1 cellular context compared by ENCODE assay signal in the genomic region with DNA sequence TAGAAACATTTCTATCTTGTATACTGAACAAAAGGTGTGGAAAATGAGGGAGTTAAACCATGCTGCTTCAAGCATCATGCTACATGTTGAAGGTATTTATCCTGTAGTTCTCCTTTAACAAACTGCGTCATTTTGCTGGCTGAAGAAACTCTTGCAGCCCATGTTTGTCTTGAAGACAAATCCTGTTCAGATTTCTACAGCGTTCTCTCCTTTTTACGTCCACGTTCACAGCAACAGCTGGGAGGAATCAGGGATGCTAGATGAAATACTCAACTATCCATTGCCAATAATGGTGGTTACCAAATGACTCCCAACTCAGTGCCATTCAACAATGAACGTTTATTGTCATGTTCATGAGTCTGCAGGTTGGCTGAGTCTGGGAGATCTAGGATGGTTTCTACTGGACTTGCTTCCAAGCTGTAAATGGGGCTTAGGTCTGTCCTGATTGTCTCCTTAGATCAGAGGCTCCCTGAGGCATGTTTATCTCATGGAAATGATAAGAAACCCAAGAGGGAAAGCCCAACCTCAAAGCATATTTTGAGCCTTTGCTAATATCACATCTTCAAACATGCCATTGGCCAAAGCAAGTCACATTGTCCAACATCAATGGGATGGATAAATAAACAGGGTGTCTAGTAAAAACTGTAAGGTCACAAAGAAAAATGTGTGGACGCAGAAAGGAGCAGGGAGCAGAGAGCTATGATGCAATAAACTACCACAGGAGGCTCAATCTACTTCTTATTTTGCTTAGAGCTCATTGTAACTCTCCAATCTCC.
TF ChIP-seq lines count a peak whose summit lies in the region.

No MANE protein-coding gene starts in this region.

TF ChIP-seq in HepG2, 621 proteins besides CTCF, POLR2A, EP300 and RAD21 (continued from another document and continues in another):
- TF ChIP-seq, protein P1, sequence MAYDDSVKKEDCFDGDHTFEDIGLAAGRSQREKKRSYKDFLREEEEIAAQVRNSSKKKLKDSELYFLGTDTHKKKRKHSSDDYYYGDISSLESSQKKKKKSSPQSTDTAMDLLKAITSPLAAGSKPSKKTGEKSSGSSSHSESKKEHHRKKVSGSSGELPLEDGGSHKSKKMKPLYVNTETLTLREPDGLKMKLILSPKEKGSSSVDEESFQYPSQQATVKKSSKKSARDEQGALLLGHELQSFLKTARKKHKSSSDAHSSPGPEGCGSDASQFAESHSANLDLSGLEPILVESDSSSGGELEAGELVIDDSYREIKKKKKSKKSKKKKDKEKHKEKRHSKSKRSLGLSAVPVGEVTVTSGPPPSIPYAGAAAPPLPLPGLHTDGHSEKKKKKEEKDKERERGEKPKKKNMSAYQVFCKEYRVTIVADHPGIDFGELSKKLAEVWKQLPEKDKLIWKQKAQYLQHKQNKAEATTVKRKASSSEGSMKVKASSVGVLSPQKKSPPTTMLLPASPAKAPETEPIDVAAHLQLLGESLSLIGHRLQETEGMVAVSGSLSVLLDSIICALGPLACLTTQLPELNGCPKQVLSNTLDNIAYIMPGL (CRISPR knock-in tag; IDR thresholded peaks at IDR 0.05; ENCODE audit: borderline replicate concordance in 1 of 2, low read depth in 1 of 2), result no peak
- peak; percentile 42; the same call in 1 of the 2 replicates for TF ChIP-seq ELF3 (CRISPR knock-in tag; IDR thresholded peaks at IDR 0.05)
- no peak for TF ChIP-seq ZNF562 (CRISPR knock-in tag; IDR thresholded peaks at IDR 0.05; ENCODE audit: borderline replicate concordance)
- TF ChIP-seq ZKSCAN8 (CRISPR knock-in tag; IDR thresholded peaks at IDR 0.05; ENCODE audit: borderline replicate concordance), result 0 out of 2 replicates have a peak, but pooled peaks have one; percentile 28
- no peak for TF ChIP-seq ZNF597 (CRISPR knock-in tag; IDR thresholded peaks at IDR 0.05)
- no peak for TF ChIP-seq RBAK (CRISPR knock-in tag; IDR thresholded peaks at IDR 0.05)
- no peak for TF ChIP-seq ZBTB25 (CRISPR knock-in tag; IDR thresholded peaks at IDR 0.05)
- TF ChIP-seq, protein P2, sequence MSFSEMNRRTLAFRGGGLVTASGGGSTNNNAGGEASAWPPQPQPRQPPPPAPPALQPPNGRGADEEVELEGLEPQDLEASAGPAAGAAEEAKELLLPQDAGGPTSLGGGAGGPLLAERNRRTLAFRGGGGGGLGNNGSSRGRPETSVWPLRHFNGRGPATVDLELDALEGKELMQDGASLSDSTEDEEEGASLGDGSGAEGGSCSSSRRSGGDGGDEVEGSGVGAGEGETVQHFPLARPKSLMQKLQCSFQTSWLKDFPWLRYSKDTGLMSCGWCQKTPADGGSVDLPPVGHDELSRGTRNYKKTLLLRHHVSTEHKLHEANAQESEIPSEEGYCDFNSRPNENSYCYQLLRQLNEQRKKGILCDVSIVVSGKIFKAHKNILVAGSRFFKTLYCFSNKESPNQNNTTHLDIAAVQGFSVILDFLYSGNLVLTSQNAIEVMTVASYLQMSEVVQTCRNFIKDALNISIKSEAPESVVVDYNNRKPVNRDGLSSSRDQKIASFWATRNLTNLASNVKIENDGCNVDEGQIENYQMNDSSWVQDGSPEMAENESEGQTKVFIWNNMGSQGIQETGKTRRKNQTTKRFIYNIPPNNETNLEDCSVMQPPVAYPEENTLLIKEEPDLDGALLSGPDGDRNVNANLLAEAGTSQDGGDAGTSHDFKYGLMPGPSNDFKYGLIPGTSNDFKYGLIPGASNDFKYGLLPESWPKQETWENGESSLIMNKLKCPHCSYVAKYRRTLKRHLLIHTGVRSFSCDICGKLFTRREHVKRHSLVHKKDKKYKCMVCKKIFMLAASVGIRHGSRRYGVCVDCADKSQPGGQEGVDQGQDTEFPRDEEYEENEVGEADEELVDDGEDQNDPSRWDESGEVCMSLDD (CRISPR knock-in tag; IDR thresholded peaks at IDR 0.05; ENCODE audit: borderline replicate concordance), result no peak
- no peak for TF ChIP-seq ZFYVE20 (CRISPR knock-in tag; IDR thresholded peaks at IDR 0.05; ENCODE audit: borderline replicate concordance, low read depth)
- no peak for TF ChIP-seq SNRNP70 (IDR thresholded peaks at IDR 0.05; ENCODE audit: low read depth, low read length)
- TF ChIP-seq, protein P3, sequence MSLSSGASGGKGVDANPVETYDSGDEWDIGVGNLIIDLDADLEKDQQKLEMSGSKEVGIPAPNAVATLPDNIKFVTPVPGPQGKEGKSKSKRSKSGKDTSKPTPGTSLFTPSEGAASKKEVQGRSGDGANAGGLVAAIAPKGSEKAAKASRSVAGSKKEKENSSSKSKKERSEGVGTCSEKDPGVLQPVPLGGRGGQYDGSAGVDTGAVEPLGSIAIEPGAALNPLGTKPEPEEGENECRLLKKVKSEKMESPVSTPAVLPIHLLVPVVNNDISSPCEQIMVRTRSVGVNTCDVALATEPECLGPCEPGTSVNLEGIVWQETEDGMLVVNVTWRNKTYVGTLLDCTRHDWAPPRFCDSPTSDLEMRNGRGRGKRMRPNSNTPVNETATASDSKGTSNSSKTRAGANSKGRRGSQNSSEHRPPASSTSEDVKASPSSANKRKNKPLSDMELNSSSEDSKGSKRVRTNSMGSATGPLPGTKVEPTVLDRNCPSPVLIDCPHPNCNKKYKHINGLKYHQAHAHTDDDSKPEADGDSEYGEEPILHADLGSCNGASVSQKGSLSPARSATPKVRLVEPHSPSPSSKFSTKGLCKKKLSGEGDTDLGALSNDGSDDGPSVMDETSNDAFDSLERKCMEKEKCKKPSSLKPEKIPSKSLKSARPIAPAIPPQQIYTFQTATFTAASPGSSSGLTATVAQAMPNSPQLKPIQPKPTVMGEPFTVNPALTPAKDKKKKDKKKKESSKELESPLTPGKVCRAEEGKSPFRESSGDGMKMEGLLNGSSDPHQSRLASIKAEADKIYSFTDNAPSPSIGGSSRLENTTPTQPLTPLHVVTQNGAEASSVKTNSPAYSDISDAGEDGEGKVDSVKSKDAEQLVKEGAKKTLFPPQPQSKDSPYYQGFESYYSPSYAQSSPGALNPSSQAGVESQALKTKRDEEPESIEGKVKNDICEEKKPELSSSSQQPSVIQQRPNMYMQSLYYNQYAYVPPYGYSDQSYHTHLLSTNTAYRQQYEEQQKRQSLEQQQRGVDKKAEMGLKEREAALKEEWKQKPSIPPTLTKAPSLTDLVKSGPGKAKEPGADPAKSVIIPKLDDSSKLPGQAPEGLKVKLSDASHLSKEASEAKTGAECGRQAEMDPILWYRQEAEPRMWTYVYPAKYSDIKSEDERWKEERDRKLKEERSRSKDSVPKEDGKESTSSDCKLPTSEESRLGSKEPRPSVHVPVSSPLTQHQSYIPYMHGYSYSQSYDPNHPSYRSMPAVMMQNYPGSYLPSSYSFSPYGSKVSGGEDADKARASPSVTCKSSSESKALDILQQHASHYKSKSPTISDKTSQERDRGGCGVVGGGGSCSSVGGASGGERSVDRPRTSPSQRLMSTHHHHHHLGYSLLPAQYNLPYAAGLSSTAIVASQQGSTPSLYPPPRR (CRISPR knock-in tag; IDR thresholded peaks at IDR 0.05; ENCODE audit: borderline replicate concordance), result no peak
- no peak for TF ChIP-seq SOX13 (IDR thresholded peaks at IDR 0.05)
- TF ChIP-seq SOX13 (CRISPR knock-in tag; conservative IDR thresholded peaks at IDR 0.05 in 1 of 2, IDR thresholded peaks at IDR 0.05 in 1 of 2), result peak in 1 of 2 experiments; percentile 78; a peak in 2 of 4 replicates
- TF ChIP-seq ZNF547 (CRISPR knock-in tag; IDR thresholded peaks at IDR 0.05), result no peak
- 0 out of 2 replicates have a peak, but pooled peaks have one; percentile 22 for TF ChIP-seq JUND (CRISPR knock-in tag; IDR thresholded peaks at IDR 0.05)
- TF ChIP-seq, protein P4, sequence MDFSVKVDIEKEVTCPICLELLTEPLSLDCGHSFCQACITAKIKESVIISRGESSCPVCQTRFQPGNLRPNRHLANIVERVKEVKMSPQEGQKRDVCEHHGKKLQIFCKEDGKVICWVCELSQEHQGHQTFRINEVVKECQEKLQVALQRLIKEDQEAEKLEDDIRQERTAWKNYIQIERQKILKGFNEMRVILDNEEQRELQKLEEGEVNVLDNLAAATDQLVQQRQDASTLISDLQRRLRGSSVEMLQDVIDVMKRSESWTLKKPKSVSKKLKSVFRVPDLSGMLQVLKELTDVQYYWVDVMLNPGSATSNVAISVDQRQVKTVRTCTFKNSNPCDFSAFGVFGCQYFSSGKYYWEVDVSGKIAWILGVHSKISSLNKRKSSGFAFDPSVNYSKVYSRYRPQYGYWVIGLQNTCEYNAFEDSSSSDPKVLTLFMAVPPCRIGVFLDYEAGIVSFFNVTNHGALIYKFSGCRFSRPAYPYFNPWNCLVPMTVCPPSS (IDR thresholded peaks at IDR 0.05), result no peak
- TF ChIP-seq ISL2 (CRISPR knock-in tag; IDR thresholded peaks at IDR 0.05), result peak; percentile 27; the same call in 1 of the 2 replicates
- TF ChIP-seq, protein P5, sequence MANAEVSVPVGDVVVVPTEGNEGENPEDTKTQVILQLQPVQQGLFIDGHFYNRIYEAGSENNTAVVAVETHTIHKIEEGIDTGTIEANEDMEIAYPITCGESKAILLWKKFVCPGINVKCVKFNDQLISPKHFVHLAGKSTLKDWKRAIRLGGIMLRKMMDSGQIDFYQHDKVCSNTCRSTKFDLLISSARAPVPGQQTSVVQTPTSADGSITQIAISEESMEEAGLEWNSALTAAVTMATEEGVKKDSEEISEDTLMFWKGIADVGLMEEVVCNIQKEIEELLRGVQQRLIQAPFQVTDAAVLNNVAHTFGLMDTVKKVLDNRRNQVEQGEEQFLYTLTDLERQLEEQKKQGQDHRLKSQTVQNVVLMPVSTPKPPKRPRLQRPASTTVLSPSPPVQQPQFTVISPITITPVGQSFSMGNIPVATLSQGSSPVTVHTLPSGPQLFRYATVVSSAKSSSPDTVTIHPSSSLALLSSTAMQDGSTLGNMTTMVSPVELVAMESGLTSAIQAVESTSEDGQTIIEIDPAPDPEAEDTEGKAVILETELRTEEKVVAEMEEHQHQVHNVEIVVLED (CRISPR knock-in tag; IDR thresholded peaks at IDR 0.05; ENCODE audit: borderline replicate concordance), result no peak
- TF ChIP-seq EHMT2 (IDR thresholded peaks at IDR 0.05; ENCODE audit: borderline replicate concordance, low read depth, low read length), result peak; percentile 76; the same call in 1 of the 2 replicates
- no peak for TF ChIP-seq ZNF569 (CRISPR knock-in tag; IDR thresholded peaks at IDR 0.05; ENCODE audit: borderline replicate concordance)
- no peak for TF ChIP-seq POLR2AphosphoS5 (IDR thresholded peaks at IDR 0.05; ENCODE audit: low read depth, low read length)
- TF ChIP-seq GFI1 (CRISPR knock-in tag; IDR thresholded peaks at IDR 0.05; ENCODE audit: borderline replicate concordance), result no peak
- no peak for TF ChIP-seq ZNF256 (CRISPR knock-in tag; conservative IDR thresholded peaks at IDR 0.05)
- no peak for TF ChIP-seq ZNF30 (CRISPR knock-in tag; IDR thresholded peaks at IDR 0.05)
- 0 out of 2 replicates have a peak, but pooled peaks have one; percentile 11 for TF ChIP-seq KDM6A (CRISPR knock-in tag; IDR thresholded peaks at IDR 0.05; ENCODE audit: low read depth)
- TF ChIP-seq KLF12 (CRISPR knock-in tag; IDR thresholded peaks at IDR 0.05; ENCODE audit: borderline replicate concordance), result no peak
- TF ChIP-seq ZNF678 (CRISPR knock-in tag; IDR thresholded peaks at IDR 0.05), result no peak
- TF ChIP-seq ZNF33A (CRISPR knock-in tag; IDR thresholded peaks at IDR 0.05; ENCODE audit: borderline replicate concordance), result no peak
- no peak for TF ChIP-seq YY1 (IDR thresholded peaks at IDR 0.05; ENCODE audit: insufficient read depth, insufficient replicate concordance, low read depth, low read length)
- no peak for TF ChIP-seq CBFB (CRISPR knock-in tag; IDR thresholded peaks at IDR 0.05)
- TF ChIP-seq RORA (CRISPR knock-in tag; IDR thresholded peaks at IDR 0.05), result no peak
